ENCODE assay signal across 8 cellular contexts in the genomic region with DNA sequence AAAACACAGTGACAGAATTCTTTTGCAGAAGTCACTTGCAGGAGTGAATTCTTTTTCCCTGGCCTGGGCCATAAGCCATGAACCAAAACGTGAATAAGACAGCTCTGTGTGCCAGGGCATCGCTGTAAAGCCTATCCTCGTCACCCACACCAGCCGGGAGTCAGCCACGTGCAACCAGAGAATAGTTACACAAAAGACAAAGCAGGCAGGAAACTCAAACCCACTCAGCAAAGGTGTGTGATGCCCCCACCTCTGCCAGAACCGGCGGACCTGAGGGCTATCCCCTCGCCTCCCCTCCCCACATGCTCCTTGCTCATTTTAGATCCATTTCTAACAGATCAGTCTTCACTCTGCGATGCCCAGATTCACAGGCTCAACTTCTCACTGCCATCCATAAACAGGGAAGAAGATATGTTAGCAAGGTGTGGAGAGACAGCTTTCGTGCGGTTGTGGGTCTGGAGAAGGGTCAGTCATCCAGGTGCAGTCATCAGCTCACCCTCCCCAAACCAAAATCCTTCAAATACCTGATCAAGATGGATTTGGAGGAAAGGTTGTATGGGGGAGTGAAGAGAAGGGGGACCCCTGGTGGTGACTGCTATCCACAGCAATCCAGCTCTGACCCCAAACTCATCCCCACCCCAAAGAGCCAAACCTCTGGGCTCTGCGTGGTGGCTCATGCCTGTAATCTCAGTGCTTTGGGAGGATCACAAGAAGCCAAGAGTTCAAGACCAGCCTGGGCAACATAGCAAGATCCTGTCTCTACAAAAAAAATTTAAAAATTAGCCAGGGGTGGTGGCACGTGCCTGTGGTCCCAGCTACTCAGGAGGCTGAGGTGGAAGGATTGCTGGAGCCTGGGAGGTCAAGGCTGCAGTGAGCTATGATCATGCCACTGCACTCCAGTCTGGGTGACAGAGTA.
A peak's percentile ranks its signal among the peaks of the same experiment; 100 is the strongest.
DNase-seq lines count a peak whose midpoint lies in the region; ATAC-seq and TF ChIP-seq lines count a peak whose summit lies in the region.

No MANE protein-coding gene starts in this region.

- no peak overlapping the region for H3K4me3 ChIP-seq in fibroblast of pulmonary artery (replicated peaks; ENCODE audit: low read depth, low read length)

- DNase-seq in COLO668 (lab: John Stamatoyannopoulos, UW; ENCODE audit: unreplicated experiment) = peak; percentile 2
- DNase-seq in NCI-H146 (lab: John Stamatoyannopoulos, UW) = peak; percentile 65
- DNase-seq in activated CD8-positive, alpha-beta memory T cell treated with anti-CD3 and anti-CD28 coated beads for 24 hours = peak; percentile 69
- DNase-seq in fibroblast of pulmonary artery (ENCODE audit: low read depth) = peak; percentile 41
- peak; percentile 6 for DNase-seq in renal cortical epithelial cell (ENCODE audit: low read depth)
- no peak for DNase-seq in OCI-M2 (lab: John Stamatoyannopoulos, UW; ENCODE audit: unreplicated experiment)
- no peak for DNase-seq in H4 (ENCODE audit: low spot score)

- peak; percentile 82 for TF ChIP-seq CTCF in fibroblast of pulmonary artery (IDR thresholded peaks at IDR 0.05; ENCODE audit: low read length, missing control alignments)

- ATAC-seq in GM21528 (IDR thresholded peaks at IDR 0.05; ENCODE audit: low FRiP score, unreplicated experiment) = peak; percentile 62

Comparison
In these comparisons a context has a peak if more than half of its experiments do, and no peak if none do; other contexts are left out.
1. DNase-seq: peak in COLO668 (single experiment), NCI-H146 (single experiment), activated CD8-positive, alpha-beta memory T cell treated with anti-CD3 and anti-CD28 coated beads for 24 hours (single experiment), fibroblast of pulmonary artery (single experiment) and renal cortical epithelial cell (single experiment); none in OCI-M2 (single experiment) and H4 (single experiment).